9 cellular contexts compared by ENCODE assay signal in genomic region chr19:12141405-12141736, GRCh38. TPM values are rescaled to one million over a fixed set of nuclear protein-coding genes. Genes with fewer than 3 reads are reported as not detected.
DNase-seq lines count a peak whose midpoint lies in the region; ATAC-seq and TF ChIP-seq lines count a peak whose summit lies in the region.
"Had no signal": no experiment of that assay in that cellular context is flagged by ENCODE, and none has a peak within 500 bp of the region (broad histone marks: within the 10 kb centered on the region; RNA-seq: fewer than 3 reads in every experiment).

No MANE protein-coding gene starts in this region.

- H3K4me1 ChIP-seq in CD8-positive, alpha-beta T cell (ENCODE audit: insufficient read depth, low read length), result peaks cover 16% of the 10 kb centered on the region
- H3K4me1 ChIP-seq in KMS-11 (ENCODE audit: low read depth, poor library complexity, severe bottlenecking) (no peaks in the 10 kb centered on the region), colonic mucosa (peaks cover 13% of the 10 kb centered on the region), aorta (ENCODE audit: control insufficient read depth in 1 of 2, insufficient read depth in 2 of 2, low read length in 2 of 2) (no peaks in the 10 kb centered on the region)

- H3K27me3 ChIP-seq in CD8-positive, alpha-beta T cell (ENCODE audit: insufficient read depth, low read length), result no peaks in the 10 kb centered on the region
- H3K27me3 ChIP-seq in KMS-11 (ENCODE audit: insufficient read depth, low read depth), result no peaks in the 10 kb centered on the region
- H3K27me3 ChIP-seq in colonic mucosa, result no peaks in the 10 kb centered on the region
- H3K27me3 ChIP-seq in aorta (ENCODE audit: control insufficient read depth in 1 of 2, insufficient read depth in 2 of 2, low read length in 1 of 2), result no peaks in the 10 kb centered on the region
- H3K27me3 ChIP-seq: tibial artery had no signal

- DNase-seq in CD8-positive, alpha-beta T cell, result no peak
- DNase-seq in activated naive CD8-positive, alpha-beta T cell treated with anti-CD3 and anti-CD28 coated beads for 36 hours, result no peak
- DNase-seq in naive B cell (no peak), SIG-M5 treated with dmso at 0.1 percent for 504 hours (lab: John Stamatoyannopoulos, UW; ENCODE audit: unreplicated experiment) (no peak), NCI-H748 (lab: John Stamatoyannopoulos, UW; ENCODE audit: unreplicated experiment) (no peak), colonic mucosa (no peak), aorta (no peak)

- POLR2A ChIA-PET in CD8-positive, alpha-beta T cell (lab: Charles Lee), result interaction anchor here (0.7 to 1.6 kb wide), 4 partner anchors 79 to 344 kb away, joined by 3 read pairs; partner anchors contain the start of gene ZNF491

- peak; percentile 38 for TF ChIP-seq CTCF in CD8-positive, alpha-beta T cell (IDR thresholded peaks at IDR 0.05)
- TF ChIP-seq CTCF in KMS-11 (conservative IDR thresholded peaks at IDR 0.05; ENCODE audit: low read depth, low read length), result peak; percentile 29; the same call in 1 of the 2 replicates
- no peak for TF ChIP-seq CTCF in colonic mucosa (IDR thresholded peaks at IDR 0.05)

- H2AFZ ChIP-seq in KMS-11 (ENCODE audit: low read depth), result peak overlapping the region; percentile 81; the same call in 1 of the 2 replicates

- H3K9ac ChIP-seq in KMS-11, result no peak overlapping the region
- no peak overlapping the region for H3K9ac ChIP-seq in colonic mucosa (ENCODE audit: low read depth in 2 of 2, low read length in 2 of 2)

- H3K79me2 ChIP-seq in KMS-11 (ENCODE audit: insufficient read depth, low read depth), result no peaks in the 10 kb centered on the region

- peak overlapping the region; percentile 84 for H3K4me3 Mint-ChIP-seq in CD8-positive, alpha-beta T cell
- H3K4me3 Mint-ChIP-seq in activated naive CD8-positive, alpha-beta T cell treated with anti-CD3 and anti-CD28 coated beads for 36 hours, result peak overlapping the region; percentile 91
- H3K4me3 Mint-ChIP-seq in naive B cell, result peak overlapping the region in 7 of 8 donors; percentile 48 to 98 (median 88)

- no peak overlapping the region for H3K27ac ChIP-seq in CD8-positive, alpha-beta T cell (ENCODE audit: low read depth, low read length)
- H3K27ac ChIP-seq in KMS-11, result no peak overlapping the region
- H3K27ac ChIP-seq in colonic mucosa, result no peak overlapping the region
- no peak overlapping the region for H3K27ac ChIP-seq in aorta (ENCODE audit: low read depth in 1 of 2, low read length in 2 of 2)

- CTCF ChIA-PET in CD8-positive, alpha-beta T cell (lab: Charles Lee), result interaction anchor here (0.6 to 3.3 kb wide), 47 partner anchors 9 to 928 kb away, joined by 3 to 56 read pairs (median 5); partner anchors contain the start of genes ZNF136, ZNF440, ZNF491 and ZNF563

- no peaks in the 10 kb centered on the region for H3K9me3 Mint-ChIP-seq in CD8-positive, alpha-beta T cell
- H3K9me3 Mint-ChIP-seq in activated naive CD8-positive, alpha-beta T cell treated with anti-CD3 and anti-CD28 coated beads for 36 hours, result peaks cover 11% of the 10 kb centered on the region
- H3K9me3 Mint-ChIP-seq in naive B cell, result peaks cover 4 to 13% (median 7%) of the 10 kb centered on the region in 7 donors

- H3K4me2 ChIP-seq in KMS-11, result peak overlapping the region; percentile 67; the same call in 1 of the 2 replicates

- H3K27me3 Mint-ChIP-seq in CD8-positive, alpha-beta T cell (ENCODE audit: low read depth), result no peaks in the 10 kb centered on the region
- H3K27me3 Mint-ChIP-seq in activated naive CD8-positive, alpha-beta T cell treated with anti-CD3 and anti-CD28 coated beads for 36 hours, result no peaks in the 10 kb centered on the region
- no peaks in the 10 kb centered on the region for H3K27me3 Mint-ChIP-seq in naive B cell

- peaks cover 26% of the 10 kb centered on the region for H3K36me3 Mint-ChIP-seq in CD8-positive, alpha-beta T cell
- H3K36me3 Mint-ChIP-seq in activated naive CD8-positive, alpha-beta T cell treated with anti-CD3 and anti-CD28 coated beads for 36 hours, result peaks cover 29% of the 10 kb centered on the region
- H3K36me3 Mint-ChIP-seq in naive B cell, result peaks cover 14 to 15% of the 10 kb centered on the region in 2 donors

- peaks cover 9% of the 10 kb centered on the region for H3K36me3 ChIP-seq in CD8-positive, alpha-beta T cell (ENCODE audit: insufficient read depth, low read length)
- H3K36me3 ChIP-seq in KMS-11 (ENCODE audit: insufficient read depth), result no peaks in the 10 kb centered on the region
- H3K36me3 ChIP-seq in colonic mucosa, result no peaks in the 10 kb centered on the region
- H3K36me3 ChIP-seq in aorta (ENCODE audit: control insufficient read depth in 1 of 2, insufficient read depth in 2 of 2, low read length in 1 of 2), result peaks cover 3 to 7% of the 10 kb centered on the region in 2 donors

- WGBS in aorta, 2 donors, result 51 to 58% methylated on average over 10 of the region's 10 CpGs

- no peaks in the 10 kb centered on the region for H4K20me1 ChIP-seq in KMS-11 (ENCODE audit: insufficient read depth)

- no peak overlapping the region for H3K27ac Mint-ChIP-seq in CD8-positive, alpha-beta T cell
- H3K27ac Mint-ChIP-seq in activated naive CD8-positive, alpha-beta T cell treated with anti-CD3 and anti-CD28 coated beads for 36 hours, result no peak overlapping the region
- H3K27ac Mint-ChIP-seq in naive B cell, result peak overlapping the region in 4 of 6 donors; percentile 12 to 64 (median 22)

- intact Hi-C loops in CD8-positive, alpha-beta T cell (cut with DNase I, micrococcal nuclease), result loop anchor here (1.0 to 5.0 kb wide), 9 partner anchors 50 to 441 kb away; partner anchors contain the start of gene ZNF440 (in 1 of the 2)
- intact Hi-C loops in colonic mucosa (cut with DNase I), result loop anchor here (2.0 to 5.0 kb wide), 4 partner anchors 83 to 344 kb away; partner anchors contain the start of gene ZNF491
- intact Hi-C loops in aorta (cut with DNase I), result loop anchor here (1.0 to 10.0 kb wide), 9 partner anchors 49 to 344 kb away; partner anchors contain the start of genes ZNF491 (in 1 of the 2), ZNF700 (in 1 of the 2) and ZNF763 (in 1 of the 2)

- no peaks in the 10 kb centered on the region for H3K9me3 ChIP-seq in CD8-positive, alpha-beta T cell (ENCODE audit: low read length)
- H3K9me3 ChIP-seq in colonic mucosa (no peaks in the 10 kb centered on the region), aorta (ENCODE audit: control insufficient read depth, low read length) (no peaks in the 10 kb centered on the region)

- peaks cover 30% of the 10 kb centered on the region for H3K4me1 Mint-ChIP-seq in CD8-positive, alpha-beta T cell (ENCODE audit: low read depth)
- H3K4me1 Mint-ChIP-seq in activated naive CD8-positive, alpha-beta T cell treated with anti-CD3 and anti-CD28 coated beads for 36 hours, result peaks cover 38% of the 10 kb centered on the region
- H3K4me1 Mint-ChIP-seq in naive B cell, result peaks cover 25 to 42% (median 37%) of the 10 kb centered on the region in 3 donors

- ATAC-seq in CD8-positive, alpha-beta T cell, result no peak
- ATAC-seq in naive B cell (ENCODE audit: low read depth in 2 of 2) (no peak), aorta (ENCODE audit: low FRiP score) (no peak)

- no peak overlapping the region for H3K4me3 ChIP-seq in CD8-positive, alpha-beta T cell (ENCODE audit: low read depth, low read length)
- H3K4me3 ChIP-seq in KMS-11 (IDR thresholded peaks at IDR 0.05; ENCODE audit: insufficient read depth, low read depth, low read length) (no peak overlapping the region), colonic mucosa (no peak overlapping the region), aorta (ENCODE audit: low read length in 2 of 2) (no peak overlapping the region)

RNA-seq across cellular contexts. Expression of gene ZNF20, which starts 1.2 kb away (rescaled TPM):
- total RNA-seq in CD8-positive, alpha-beta T cell, result under 1 TPM; 0.95 to 1.00 TPM
- 1 to 10 TPM in 1 of 2 experiments, under 1 TPM in 1; 0.74 to 2.6 TPM for total RNA-seq in activated naive CD8-positive, alpha-beta T cell treated with anti-CD3 and anti-CD28 coated beads for 36 hours
- 1 to 10 TPM; 1.8 to 5.5 (median 2.9) TPM for polyA plus RNA-seq in naive B cell (ENCODE audit: low read depth in 6 of 6)
- 1 to 10 TPM; 3.4 to 4.8 TPM for total RNA-seq in colonic mucosa
- 1 to 10 TPM; 3.8 to 6.8 TPM for total RNA-seq in aorta
- 1 to 10 TPM; 1.9 to 5.1 TPM for polyA plus RNA-seq in aorta

RNA-seq across cellular contexts. Expression of gene ZNF625, which starts 15.2 kb away (rescaled TPM):
- total RNA-seq in CD8-positive, alpha-beta T cell, result under 1 TPM; 0.19 to 0.47 TPM
- total RNA-seq in activated naive CD8-positive, alpha-beta T cell treated with anti-CD3 and anti-CD28 coated beads for 36 hours, result 1 to 10 TPM; 3.9 to 4.0 TPM
- polyA plus RNA-seq in naive B cell (ENCODE audit: low read depth in 6 of 6) (1 to 10 TPM in 2 of 6 donors, under 1 TPM in 3, not detected in 1; 0.47 to 1.2 (median 0.95) TPM), aorta (1 to 10 TPM; 2.3 to 2.4 TPM)
- total RNA-seq in colonic mucosa (1 to 10 TPM; 2.0 to 4.6 TPM), aorta (10 to 100 TPM in 1 of 2 donors, 1 to 10 TPM in 1; 5.1 to 11.0 TPM)

RNA-seq across cellular contexts. Expression of gene ZNF136, which starts 21.5 kb away (rescaled TPM):
- total RNA-seq in CD8-positive, alpha-beta T cell, result 10 to 100 TPM; 41.7 to 42.1 TPM
- 10 to 100 TPM; 11.6 to 12.9 TPM for total RNA-seq in activated naive CD8-positive, alpha-beta T cell treated with anti-CD3 and anti-CD28 coated beads for 36 hours
- polyA plus RNA-seq in naive B cell (ENCODE audit: low read depth in 6 of 6) (10 to 100 TPM; 21.6 to 33.2 (median 25.2) TPM), aorta (1 to 10 TPM; 3.3 to 4.6 TPM)
- total RNA-seq in colonic mucosa (1 to 10 TPM; 4.6 to 7.1 TPM), aorta (10 to 100 TPM; 11.4 to 14.1 TPM)

Comparison
In these comparisons a context has a peak if more than half of its experiments do, and no peak if none do; other contexts are left out.
1. H3K27ac Mint-ChIP-seq: peak in naive B cell (4 of 6); none in CD8-positive, alpha-beta T cell (single experiment) and activated naive CD8-positive, alpha-beta T cell treated with anti-CD3 and anti-CD28 coated beads for 36 hours (single experiment).
2. Peak in every context shown above with its lines, with median percentiles within 50 percentile points of each other: H3K4me3 Mint-ChIP-seq.